8 cellular contexts compared by ENCODE assay signal in genomic region chr15:98865397-98866339, GRCh38.
A peak's percentile ranks its signal among the peaks of the same experiment; 100 is the strongest.
DNase-seq lines count a peak whose midpoint lies in the region; ATAC-seq, FAIRE-seq and TF ChIP-seq lines count a peak whose summit lies in the region.

No MANE protein-coding gene starts in this region.

- no peaks in the 10 kb centered on the region for H3K9me3 ChIP-seq in right lobe of liver

- CTCF ChIA-PET in activated CD4-positive, alpha-beta T cell treated with anti-CD3 and anti-CD28 coated beads for 36 hours (lab: Charles Lee), result interaction anchor here (0.7 to 1.7 kb wide), 8 partner anchors 10 to 235 kb away, joined by 3 to 6 read pairs (median 3); no protein-coding TSS in a partner anchor

- peaks cover 42% of the 10 kb centered on the region for H3K4me1 Mint-ChIP-seq in activated CD4-positive, alpha-beta T cell treated with anti-CD3 and anti-CD28 coated beads for 36 hours

- H3K4me1 ChIP-seq in right lobe of liver, result no peaks in the 10 kb centered on the region

- DNase-seq in GM12891 (ENCODE audit: insufficient read length, low spot score) (peak; percentile 39), NCI-H2081 treated with DMSO at 0.1 percent for 48 hours (lab: John Stamatoyannopoulos, UW) (peak; percentile 47), choroid plexus epithelial cell (ENCODE audit: low read depth) (peak; percentile 80), right lobe of liver (peak; percentile 72 to 75 (median 75)), amniotic stem cell (lab: John Stamatoyannopoulos, UW) (no peak)
- peak; percentile 87 for DNase-seq in activated CD4-positive, alpha-beta T cell treated with anti-CD3 and anti-CD28 coated beads for 36 hours
- peak; percentile 47 to 61 (median 49) for DNase-seq in stimulated activated CD4-positive, alpha-beta T cell treated with anti-CD3 and anti-CD28 coated beads, TNF-alpha, amount 100 ng/mL, for 4 hours (ENCODE audit: low read depth in 3 of 3)

- no peaks in the 10 kb centered on the region for H3K27me3 Mint-ChIP-seq in activated CD4-positive, alpha-beta T cell treated with anti-CD3 and anti-CD28 coated beads for 36 hours

- intact Hi-C loops in activated CD4-positive, alpha-beta T cell treated with anti-CD3 and anti-CD28 coated beads for 36 hours (cut with DNase I, micrococcal nuclease), result loop anchor here (1.0 to 5.0 kb wide), 3 partner anchors 217 to 702 kb away; partner anchors contain the start of genes IGF1R (in 2 of the 2) and MEF2A (in 1 of the 2)
- intact Hi-C loops in right lobe of liver (cut with DNase I), result no loop called here

- TF ChIP-seq POLR2A in GM12891 (IDR thresholded peaks at IDR 0.05; ENCODE audit: low read depth, low read length), result peak; percentile 54
- no peak for TF ChIP-seq POLR2A in right lobe of liver (IDR thresholded peaks at IDR 0.05)

- POLR2A ChIA-PET in activated CD4-positive, alpha-beta T cell treated with anti-CD3 and anti-CD28 coated beads for 36 hours (lab: Charles Lee), result no interaction called here

- TF ChIP-seq CTCF in choroid plexus epithelial cell (conservative IDR thresholded peaks at IDR 0.05; ENCODE audit: low read depth, low read length) (no peak), right lobe of liver (IDR thresholded peaks at IDR 0.05) (no peak)

- 28% methylated on average over 40 of the region's 50 CpGs for WGBS in right lobe of liver (ENCODE audit: insufficient coverage, low coverage, low lambda C conversion rate, missing lambda C conversion rate)

- ATAC-seq in HG02798 (IDR thresholded peaks at IDR 0.05; ENCODE audit: poor library complexity, unreplicated experiment), result peak; percentile 89
- peak; percentile 95 for ATAC-seq in activated CD4-positive, alpha-beta T cell treated with anti-CD3 and anti-CD28 coated beads for 36 hours
- ATAC-seq in right lobe of liver, result peak; percentile 85 to 88 (median 86)

- H3K36me3 Mint-ChIP-seq in activated CD4-positive, alpha-beta T cell treated with anti-CD3 and anti-CD28 coated beads for 36 hours (ENCODE audit: low read depth), result peaks cover 4% of the 10 kb centered on the region

- H3K27ac ChIP-seq in right lobe of liver, result peak overlapping the region; percentile 56 to 71 (median 68)

- H3K4me3 ChIP-seq in choroid plexus epithelial cell (ENCODE audit: low read depth, low read length) (peak overlapping the region; percentile 64), right lobe of liver (peak overlapping the region; percentile 24 to 56 (median 39))

- no peaks in the 10 kb centered on the region for H3K27me3 ChIP-seq in right lobe of liver

- H3K9me3 Mint-ChIP-seq in activated CD4-positive, alpha-beta T cell treated with anti-CD3 and anti-CD28 coated beads for 36 hours (ENCODE audit: low read depth), result no peaks in the 10 kb centered on the region

- FAIRE-seq in GM12891 (lab: Jason Lieb, UNC), result peak; percentile 85

- peak overlapping the region; percentile 92 for H3K27ac Mint-ChIP-seq in activated CD4-positive, alpha-beta T cell treated with anti-CD3 and anti-CD28 coated beads for 36 hours

- H3K4me3 Mint-ChIP-seq in activated CD4-positive, alpha-beta T cell treated with anti-CD3 and anti-CD28 coated beads for 36 hours, result peak overlapping the region; percentile 82

- H3K36me3 ChIP-seq in right lobe of liver, result no peaks in the 10 kb centered on the region

TF ChIP-seq in GM12891, 5 proteins besides CTCF, POLR2A, EP300 and RAD21:
- TF ChIP-seq SPI1 (IDR thresholded peaks at IDR 0.05; ENCODE audit: low read depth, low read length) (no peak), POLR2AphosphoS5 (IDR thresholded peaks at IDR 0.05; ENCODE audit: low read depth, low read length) (no peak), TAF1 (IDR thresholded peaks at IDR 0.05; ENCODE audit: low read depth, low read length) (no peak), PAX5 (IDR thresholded peaks at IDR 0.05; ENCODE audit: insufficient read depth, low read length, severe bottlenecking) (no peak), POU2F2 (IDR thresholded peaks at IDR 0.05; ENCODE audit: low read depth, low read length) (no peak)
TF ChIP-seq in GM12891: peak in this region for 0.

Comparison
In these comparisons a context has a peak if more than half of its experiments do, and no peak if none do; other contexts are left out.
1. intact Hi-C loops: an anchor here in activated CD4-positive, alpha-beta T cell treated with anti-CD3 and anti-CD28 coated beads for 36 hours (1.0 to 5.0 kb wide); none called in right lobe of liver.